Comparison of ENCODE assay signal across 27 cellular contexts in genomic region chr12:3148366-3149000, GRCh38.
DNase-seq lines count a peak whose midpoint lies in the region; ATAC-seq and TF ChIP-seq lines count a peak whose summit lies in the region.
"Had no signal": no experiment of that assay in that cellular context is flagged by ENCODE, and none has a peak within 500 bp of the region (broad histone marks: within the 10 kb centered on the region; RNA-seq: fewer than 3 reads in every experiment).

No MANE protein-coding gene starts in this region.

- ATAC-seq in psoas muscle = peak in 3 of 4 donors; percentile 48 to 53 (median 48)
- ATAC-seq: activated naive CD4-positive, alpha-beta T cell treated with anti-CD3 and anti-CD28 coated beads, Interleukin-2, amount 50 U/mL, for 72 hours; activated T-helper 17 cell treated with anti-CD3 and anti-CD28 coated beads, Interleukin-2, amount 50 U/mL, for 72 hours; HepG2; left colon; natural killer cell treated with Interleukin-12 subunit alpha and Interleukin-12 subunit beta and Interleukin-15 and Interleukin-18, amount 100 ng/mL, for 72 hours had no signal

- no peak overlapping the region for H3K4me3 ChIP-seq in psoas muscle
- H3K4me3 ChIP-seq: smooth muscle cell had no signal

- H3K27me3 ChIP-seq in psoas muscle (ENCODE audit: insufficient read depth in 3 of 3, low read length in 2 of 3) = no peaks in the 10 kb centered on the region

- no peak overlapping the region for H3K27ac Mint-ChIP-seq in activated T-cell treated with anti-CD3 and anti-CD28 coated beads, Interleukin-2, amount 50 U/mL, for 24 hours
- H3K27ac Mint-ChIP-seq: activated B cell treated with CpG ODN at 0.5 μM for 24 hours; activated naive CD4-positive, alpha-beta T cell treated with anti-CD3 and anti-CD28 coated beads, Interleukin-2, amount 50 U/mL, for 72 hours; activated T-helper 17 cell treated with anti-CD3 and anti-CD28 coated beads, Interleukin-2, amount 50 U/mL, for 72 hours; natural killer cell treated with Interleukin-12 subunit alpha and Interleukin-12 subunit beta and Interleukin-15 and Interleukin-18, amount 100 ng/mL, for 72 hours had no signal

- H3K36me3 Mint-ChIP-seq in activated T-cell treated with anti-CD3 and anti-CD28 coated beads, Interleukin-2, amount 50 U/mL, for 24 hours (ENCODE audit: low read depth) = no peaks in the 10 kb centered on the region
- H3K36me3 Mint-ChIP-seq: activated naive CD4-positive, alpha-beta T cell treated with anti-CD3 and anti-CD28 coated beads, Interleukin-2, amount 50 U/mL, for 72 hours; CD4-positive, CD25-positive, alpha-beta regulatory T cell; natural killer cell treated with Interleukin-12 subunit alpha and Interleukin-12 subunit beta and Interleukin-15 and Interleukin-18, amount 100 ng/mL, for 72 hours had no signal

- intact Hi-C loops in psoas muscle (cut with DNase I) = loop anchor here in 1 of 2 donors (5.0 kb wide), 1 partner anchor 49 kb away; no protein-coding TSS in a partner anchor

- DNase-seq in NCI-H82 (lab: John Stamatoyannopoulos, UW) (peak; percentile 29), NCI-H82 treated with DMSO at 0.1 percent for 48 hours (lab: John Stamatoyannopoulos, UW; ENCODE audit: unreplicated experiment) (no peak), left kidney (ENCODE audit: low read depth, low spot score) (peak; percentile 94), psoas muscle (peak; percentile 63 to 78), GOT3 (lab: John Stamatoyannopoulos, UW) (no peak), NCI-H2171 treated with DMSO at 0.1 percent for 48 hours (lab: John Stamatoyannopoulos, UW) (no peak)
- DNase-seq in activated CD4-positive, alpha-beta T cell treated with anti-CD3 and anti-CD28 coated beads, Interleukin-2, amount 50 U/mL, for 1 hour = no peak
- no peak for DNase-seq in activated T-cell treated with anti-CD3 and anti-CD28 coated beads, Interleukin-2, amount 50 U/mL, for 24 hours
- DNase-seq: activated B cell treated with CpG ODN at 0.5 μM for 24 hours; activated CD4-positive, alpha-beta T cell treated with anti-CD3 and anti-CD28 coated beads, Interleukin-2, amount 50 U/mL, for 4 hours; anterior cingulate cortex; CD4-positive, CD25-positive, alpha-beta regulatory T cell; HCEC 1CT; left colon; midbrain; NCI-H1694 treated with DMSO at 0.1 percent for 48 hours; NCI-H526 treated with DMSO at 0.1 percent for 48 hours; OCI-M1; SW 1271 had no signal

- no peaks in the 10 kb centered on the region for H3K9me3 Mint-ChIP-seq in activated T-cell treated with anti-CD3 and anti-CD28 coated beads, Interleukin-2, amount 50 U/mL, for 24 hours
- H3K9me3 Mint-ChIP-seq: activated B cell treated with CpG ODN at 0.5 μM for 24 hours; activated naive CD4-positive, alpha-beta T cell treated with anti-CD3 and anti-CD28 coated beads, Interleukin-2, amount 50 U/mL, for 72 hours; activated T-helper 17 cell treated with anti-CD3 and anti-CD28 coated beads, Interleukin-2, amount 50 U/mL, for 72 hours; central memory CD8-positive, alpha-beta T cell; natural killer cell treated with Interleukin-12 subunit alpha and Interleukin-12 subunit beta and Interleukin-15 and Interleukin-18, amount 100 ng/mL, for 72 hours had no signal

- H3K36me3 ChIP-seq in psoas muscle (ENCODE audit: insufficient read depth in 1 of 2, low read depth in 1 of 2) = no peaks in the 10 kb centered on the region

- 43 to 55% (median 50%) methylated on average over 16 of the region's 16 CpGs for WGBS in psoas muscle, 3 donors

- no peak overlapping the region for H3K4me3 Mint-ChIP-seq in activated T-cell treated with anti-CD3 and anti-CD28 coated beads, Interleukin-2, amount 50 U/mL, for 24 hours
- H3K4me3 Mint-ChIP-seq: activated B cell treated with CpG ODN at 0.5 μM for 24 hours; activated T-helper 17 cell treated with anti-CD3 and anti-CD28 coated beads, Interleukin-2, amount 50 U/mL, for 72 hours; CD4-positive, CD25-positive, alpha-beta regulatory T cell; central memory CD8-positive, alpha-beta T cell; natural killer cell treated with Interleukin-12 subunit alpha and Interleukin-12 subunit beta and Interleukin-15 and Interleukin-18, amount 100 ng/mL, for 72 hours had no signal

- H3K9me3 ChIP-seq in psoas muscle = no peaks in the 10 kb centered on the region

- H3K4me1 ChIP-seq in psoas muscle = peaks cover 34% of the 10 kb centered on the region

- TF ChIP-seq CTCF in psoas muscle (IDR thresholded peaks at IDR 0.05) = no peak

- H3K27ac ChIP-seq in psoas muscle = no peak overlapping the region
- H3K27ac ChIP-seq: 22Rv1, HL-60 had no signal

- H3K27me3 Mint-ChIP-seq in activated T-cell treated with anti-CD3 and anti-CD28 coated beads, Interleukin-2, amount 50 U/mL, for 24 hours = peaks cover 42% of the 10 kb centered on the region

- H3K4me1 Mint-ChIP-seq in activated T-cell treated with anti-CD3 and anti-CD28 coated beads, Interleukin-2, amount 50 U/mL, for 24 hours (ENCODE audit: low read depth) = peaks cover 5% of the 10 kb centered on the region
- H3K4me1 Mint-ChIP-seq: activated B cell treated with CpG ODN at 0.5 μM for 24 hours; activated T-helper 17 cell treated with anti-CD3 and anti-CD28 coated beads, Interleukin-2, amount 50 U/mL, for 72 hours; central memory CD8-positive, alpha-beta T cell had no signal

Comparison
In these comparisons a context has a peak if more than half of its experiments do, and no peak if none do; other contexts are left out.
1. DNase-seq: peak in NCI-H82 (single experiment), left kidney (single experiment) and psoas muscle (2 of 2); none in NCI-H82 treated with DMSO at 0.1 percent for 48 hours (single experiment), activated CD4-positive, alpha-beta T cell treated with anti-CD3 and anti-CD28 coated beads, Interleukin-2, amount 50 U/mL, for 1 hour (single experiment), GOT3 (single experiment), NCI-H2171 treated with DMSO at 0.1 percent for 48 hours (single experiment) and activated T-cell treated with anti-CD3 and anti-CD28 coated beads, Interleukin-2, amount 50 U/mL, for 24 hours (single experiment).